Comparison of ENCODE assay signal across 28 cellular contexts in the genomic region with DNA sequence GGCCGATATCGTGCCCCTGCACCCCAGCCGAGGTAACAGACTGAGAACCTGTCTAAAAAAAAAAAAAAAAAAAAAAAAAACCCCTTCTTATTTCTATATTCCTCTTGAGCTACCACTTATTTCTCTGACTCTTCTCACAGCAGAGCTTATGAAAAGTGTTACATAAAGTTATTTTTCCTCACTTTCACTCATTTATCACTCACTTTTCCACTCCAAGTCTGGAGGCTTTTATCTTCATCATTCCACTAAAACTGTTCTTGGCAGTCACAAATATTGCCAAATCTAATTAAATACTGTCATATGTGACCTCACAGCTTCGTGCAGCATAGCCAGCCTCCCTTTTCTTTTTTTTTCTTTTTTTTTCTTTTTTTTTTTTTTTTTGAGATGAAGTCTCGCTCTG.
"Had no signal": no experiment of that assay in that cellular context is flagged by ENCODE, and none has a peak within 500 bp of the region (broad histone marks: within the 10 kb centered on the region; RNA-seq: fewer than 3 reads in every experiment).

No MANE protein-coding gene starts in this region.

- H3K9me3 ChIP-seq: stomach, suprapubic skin, testis, thoracic aorta, thyroid gland, tibial artery, tibial nerve, transverse colon, upper lobe of left lung, upper lobe of right lung, uterus, vagina had no signal

- H3K36me3 Mint-ChIP-seq: stimulated activated effector memory CD8-positive, alpha-beta T cell treated with anti-CD3 and anti-CD28 coated beads, Interleukin-12 subunit alpha, Interleukin-12 subunit beta, amount 100 ng/mL, for 72 hours; stimulated activated memory B cell treated with anti-CD40 and anti-IgM and Interleukin-4, amounts not matched to agents 10 μg/mL and 1 μg/mL and 100 μg/mL, for 72 hours; stimulated activated naive B cell treated with anti-CD40 and anti-IgM and Interleukin-4, amounts not matched to agents 10 μg/mL and 1 μg/mL and 100 μg/mL, for 72 hours; type B pancreatic cell had no signal

- H3K27ac ChIP-seq: stomach, suprapubic skin, testis, thoracic aorta, thyroid gland, tibial artery, tibial nerve, transverse colon, upper lobe of left lung, upper lobe of right lung, uterus, vagina had no signal

- H3K36me3 ChIP-seq: stomach, suprapubic skin, thoracic aorta, thyroid gland, tibial artery, tibial nerve, transverse colon, upper lobe of left lung, upper lobe of right lung, uterus, vagina had no signal

- H3K4me3 Mint-ChIP-seq: stimulated activated effector memory CD8-positive, alpha-beta T cell treated with anti-CD3 and anti-CD28 coated beads, Interleukin-12 subunit alpha, Interleukin-12 subunit beta, amount 100 ng/mL, for 72 hours; stimulated activated memory B cell treated with anti-CD40 and anti-IgM and Interleukin-4, amounts not matched to agents 10 μg/mL and 1 μg/mL and 100 μg/mL, for 72 hours; stimulated activated naive B cell treated with anti-CD40 and anti-IgM and Interleukin-4, amounts not matched to agents 10 μg/mL and 1 μg/mL and 100 μg/mL, for 72 hours; stimulated activated naive CD8-positive, alpha-beta T cell treated with anti-CD3 and anti-CD28 coated beads, Interleukin-15, amount 100 ng/mL, for 72 hours; stimulated activated naive CD8-positive, alpha-beta T cell treated with anti-CD3 and anti-CD28 coated beads, Interleukin-15, Interleukin-2, amounts not matched to agents 100 ng/mL and 50 ng/mL, for 24 hours; type B pancreatic cell had no signal

- H3K27me3 ChIP-seq: testis, thyroid gland, tibial artery, tibial nerve, transverse colon, upper lobe of left lung, uterus, vagina had no signal

- H3K27me3 Mint-ChIP-seq: stimulated activated memory B cell treated with anti-CD40 and anti-IgM and Interleukin-4, amounts not matched to agents 10 μg/mL and 1 μg/mL and 100 μg/mL, for 72 hours; stimulated activated naive CD8-positive, alpha-beta T cell treated with anti-CD3 and anti-CD28 coated beads, Interleukin-15, Interleukin-2, amounts not matched to agents 100 ng/mL and 50 ng/mL, for 24 hours had no signal

- DNase-seq: stimulated activated CD4-positive, alpha-beta T cell treated with anti-CD3 and anti-CD28 coated beads, Interleukin-2, amount 100 ng/mL, for 48 hours; stimulated activated CD4-positive, alpha-beta T cell treated with anti-CD3 and anti-CD28 coated beads, Interleukin-4, amount 100 ng/mL, for 1 hour; stimulated activated CD4-positive, alpha-beta T cell treated with anti-CD3 and anti-CD28 coated beads, Interleukin-4, amount 100 ng/mL, for 24 hours; stimulated activated CD4-positive, alpha-beta T cell treated with anti-CD3 and anti-CD28 coated beads, Interleukin-4, amount 100 ng/mL, for 4 hours; stimulated activated CD8-positive, alpha-beta memory T cell treated with anti-CD3 and anti-CD28 coated beads, Interleukin-4, amount 100 ng/mL, for 48 hours; stimulated activated naive B cell treated with anti-CD40 and anti-IgM and Interleukin-4, amounts not matched to agents 10 μg/mL and 1 μg/mL and 100 μg/mL, for 72 hours; stimulated activated naive CD4-positive, alpha-beta T cell; stimulated activated naive CD4-positive, alpha-beta T cell treated with Interleukin-2 at 50 U/mL for 16 hours; stimulated activated naive CD8-positive, alpha-beta T cell treated with anti-CD3 and anti-CD28 coated beads, Interleukin-15, amount 100 ng/mL, for 72 hours; stimulated activated naive CD8-positive, alpha-beta T cell treated with anti-CD3 and anti-CD28 coated beads, Interleukin-15, Interleukin-2, amounts not matched to agents 100 U/mL and 50 U/mL, for 24 hours; stomach; substantia nigra; testis; thyroid gland; tibial artery; transverse colon; trophoblast cell; upper lobe of left lung; upper lobe of right lung; uterus had no signal

- H3K4me3 ChIP-seq: stomach, suprapubic skin, testis, thoracic aorta, thyroid gland, tibial artery, tibial nerve, transverse colon, upper lobe of left lung, upper lobe of right lung, uterus, vagina had no signal

- H3K4me1 ChIP-seq: stomach, suprapubic skin, testis, thyroid gland, transverse colon, upper lobe of left lung, upper lobe of right lung, uterus, vagina had no signal

- H3K9me3 Mint-ChIP-seq: stimulated activated effector memory CD8-positive, alpha-beta T cell treated with anti-CD3 and anti-CD28 coated beads, Interleukin-12 subunit alpha, Interleukin-12 subunit beta, amount 100 ng/mL, for 72 hours; stimulated activated memory B cell treated with anti-CD40 and anti-IgM and Interleukin-4, amounts not matched to agents 10 μg/mL and 1 μg/mL and 100 μg/mL, for 72 hours; stimulated activated naive B cell treated with anti-CD40 and anti-IgM and Interleukin-4, amounts not matched to agents 10 μg/mL and 1 μg/mL and 100 μg/mL, for 72 hours; stimulated activated naive CD8-positive, alpha-beta T cell treated with anti-CD3 and anti-CD28 coated beads, Interleukin-15, amount 100 ng/mL, for 72 hours; stimulated activated naive CD8-positive, alpha-beta T cell treated with anti-CD3 and anti-CD28 coated beads, Interleukin-15, Interleukin-2, amounts not matched to agents 100 ng/mL and 50 ng/mL, for 24 hours; type B pancreatic cell had no signal

- ATAC-seq: stimulated activated effector memory CD8-positive, alpha-beta T cell treated with anti-CD3 and anti-CD28 coated beads, Interleukin-12 subunit alpha, Interleukin-12 subunit beta, amount 100 ng/mL, for 72 hours; stimulated activated memory B cell treated with anti-CD40 and anti-IgM and Interleukin-4, amounts not matched to agents 10 μg/mL and 1 μg/mL and 100 μg/mL, for 72 hours; stimulated activated naive B cell treated with anti-CD40 and anti-IgM and Interleukin-4, amounts not matched to agents 10 μg/mL and 1 μg/mL and 100 μg/mL, for 72 hours; stimulated activated naive CD8-positive, alpha-beta T cell treated with anti-CD3 and anti-CD28 coated beads, Interleukin-15, amount 100 ng/mL, for 72 hours; stimulated activated naive CD8-positive, alpha-beta T cell treated with anti-CD3 and anti-CD28 coated beads, Interleukin-15, Interleukin-2, amounts not matched to agents 100 U/mL and 50 U/mL, for 24 hours; upper lobe of right lung had no signal

- H3K4me1 Mint-ChIP-seq: stimulated activated effector memory CD8-positive, alpha-beta T cell treated with anti-CD3 and anti-CD28 coated beads, Interleukin-12 subunit alpha, Interleukin-12 subunit beta, amount 100 ng/mL, for 72 hours had no signal

- H3K27ac Mint-ChIP-seq: stimulated activated effector memory CD8-positive, alpha-beta T cell treated with anti-CD3 and anti-CD28 coated beads, Interleukin-12 subunit alpha, Interleukin-12 subunit beta, amount 100 ng/mL, for 72 hours; stimulated activated memory B cell treated with anti-CD40 and anti-IgM and Interleukin-4, amounts not matched to agents 10 μg/mL and 1 μg/mL and 100 μg/mL, for 72 hours; stimulated activated naive B cell treated with anti-CD40 and anti-IgM and Interleukin-4, amounts not matched to agents 10 μg/mL and 1 μg/mL and 100 μg/mL, for 72 hours; stimulated activated naive CD8-positive, alpha-beta T cell treated with anti-CD3 and anti-CD28 coated beads, Interleukin-15, Interleukin-2, amounts not matched to agents 100 ng/mL and 50 ng/mL, for 24 hours; type B pancreatic cell had no signal
